19 cellular contexts compared by ENCODE assay signal in the genomic region with DNA sequence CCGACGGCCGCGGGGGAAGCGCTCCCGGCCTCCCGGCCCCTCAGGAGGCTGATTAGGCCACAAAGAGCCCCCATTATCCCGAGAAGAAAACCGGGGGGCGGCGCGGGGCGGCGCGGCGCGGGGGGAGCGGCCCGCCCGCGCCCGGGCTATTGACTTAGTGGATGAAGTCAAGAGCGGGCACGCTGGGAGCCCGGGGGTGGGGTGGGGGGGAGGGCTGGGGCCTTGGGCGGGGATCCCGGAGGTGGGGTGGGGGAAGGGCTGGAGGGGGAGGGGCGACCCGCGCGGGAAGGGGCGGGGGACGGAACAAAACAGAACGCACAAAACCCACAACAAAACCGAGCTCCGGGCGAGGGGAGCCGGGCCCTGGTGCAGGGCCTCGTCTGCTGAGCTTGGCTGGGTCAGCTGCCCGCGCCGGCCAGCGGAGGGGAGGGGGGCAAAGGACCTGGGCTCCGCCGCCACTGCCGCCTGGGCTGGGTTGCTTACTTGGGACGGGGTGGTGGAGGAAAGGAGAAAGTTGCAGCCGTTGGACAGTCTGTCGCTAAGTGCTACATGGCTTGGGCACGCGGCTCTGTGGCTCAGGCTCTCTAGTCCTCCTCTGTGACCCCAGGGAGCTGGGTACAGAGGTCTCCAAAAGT. TPM values are rescaled to one million over a fixed set of nuclear protein-coding genes. Genes with fewer than 3 reads are reported as not detected.
DNase-seq lines count a peak whose midpoint lies in the region; ATAC-seq and TF ChIP-seq lines count a peak whose summit lies in the region.
"Had no signal": no experiment of that assay in that cellular context is flagged by ENCODE, and none has a peak within 500 bp of the region (broad histone marks: within the 10 kb centered on the region; RNA-seq: fewer than 3 reads in every experiment).

No MANE protein-coding gene starts in this region.

- H3F3A ChIP-seq in PC-3 (ENCODE audit: low read length, unreplicated experiment): no peaks in the 10 kb centered on the region

- CTCF ChIA-PET in PC-3 (lab: Charles Lee): no interaction called here

- no peak for ATAC-seq in activated T-cell treated with anti-CD3 and anti-CD28 coated beads, Interleukin-2, amount 50 U/mL, for 72 hours (replicated peaks in 1 of 2)
- ATAC-seq in PC-3 (no peak; the same call in 1 of the 2 replicates), left lobe of liver (peak; percentile 19), thoracic aorta (ENCODE audit: insufficient number of reproducible peaks, low FRiP score, low read depth) (no peak), GM21529 (IDR thresholded peaks at IDR 0.05; ENCODE audit: unreplicated experiment) (no peak)
- ATAC-seq: K562 had no signal

- no peak overlapping the region for H3K27ac Mint-ChIP-seq in activated T-cell treated with anti-CD3 and anti-CD28 coated beads, Interleukin-2, amount 50 U/mL, for 72 hours
- H3K27ac Mint-ChIP-seq: activated CD4-positive, alpha-beta memory T cell treated with anti-CD3 and anti-CD28 coated beads for 36 hours had no signal

- H3K79me2 ChIP-seq in PC-3 (ENCODE audit: low read length): no peaks in the 10 kb centered on the region

- TF ChIP-seq CTCF in PC-3 (conservative IDR thresholded peaks at IDR 0.05; ENCODE audit: low read depth, low read length) (no peak), thoracic aorta (IDR thresholded peaks at IDR 0.05) (no peak)

- no peaks in the 10 kb centered on the region for H3K36me3 Mint-ChIP-seq in activated T-cell treated with anti-CD3 and anti-CD28 coated beads, Interleukin-2, amount 50 U/mL, for 72 hours (ENCODE audit: insufficient read depth in 2 of 2)
- H3K36me3 Mint-ChIP-seq: activated CD4-positive, alpha-beta memory T cell treated with anti-CD3 and anti-CD28 coated beads for 36 hours had no signal

- no peaks in the 10 kb centered on the region for H3K9me3 ChIP-seq in PC-3 (ENCODE audit: low read length)
- H3K9me3 ChIP-seq in thoracic aorta: no peaks in the 10 kb centered on the region

- no peaks in the 10 kb centered on the region for H3K9me2 ChIP-seq in PC-3 (replicated peaks; ENCODE audit: low read length)

- H3K27me3 Mint-ChIP-seq in activated T-cell treated with anti-CD3 and anti-CD28 coated beads, Interleukin-2, amount 50 U/mL, for 72 hours (ENCODE audit: low read depth): peaks cover 76% of the 10 kb centered on the region

- intact Hi-C loops in PC-3 (cut with micrococcal nuclease): no loop called here

- no TSS peak for BruUV-seq in PC-3 (replicated peaks; lab: Mats Ljungman, UMichigan)

- no peaks in the 10 kb centered on the region for H3K9me3 Mint-ChIP-seq in activated T-cell treated with anti-CD3 and anti-CD28 coated beads, Interleukin-2, amount 50 U/mL, for 72 hours
- H3K9me3 Mint-ChIP-seq: activated CD4-positive, alpha-beta memory T cell treated with anti-CD3 and anti-CD28 coated beads for 36 hours had no signal

- peaks cover 31% of the 10 kb centered on the region for H3K4me1 Mint-ChIP-seq in activated T-cell treated with anti-CD3 and anti-CD28 coated beads, Interleukin-2, amount 50 U/mL, for 72 hours (ENCODE audit: low read depth)

- peaks cover 82% of the 10 kb centered on the region for H3K27me3 ChIP-seq in PC-3 (ENCODE audit: low read length)
- peaks cover 26% of the 10 kb centered on the region for H3K27me3 ChIP-seq in thoracic aorta (replicated peaks; ENCODE audit: insufficient read depth)

- no peak for DNase-seq in activated T-cell treated with anti-CD3 and anti-CD28 coated beads, Interleukin-2, amount 50 U/mL, for 72 hours
- DNase-seq in activated T-cell treated with anti-CD3 and anti-CD28 coated beads, Interleukin-2, amount 50 U/mL, for 48 hours: no peak
- DNase-seq in PC-3: no peak
- DNase-seq in left lobe of liver (ENCODE audit: low spot score): no peak
- no peak for DNase-seq in thoracic aorta (ENCODE audit: low spot score)
- no peak for DNase-seq in effector CD4-positive, alpha-beta T cell
- DNase-seq in NCI-H187 treated with DMSO at 0.1 percent for 48 hours (lab: John Stamatoyannopoulos, UW): no peak
- DNase-seq: activated CD4-positive, alpha-beta memory T cell treated with anti-CD3 and anti-CD28 coated beads for 36 hours; activated effector memory CD4-positive, alpha-beta T cell treated with Interleukin-2 at 50 U/mL for 16 hours; glutamatergic neuron; NCI-H446; T1000 had no signal

- peak overlapping the region; percentile 77 for H3K4me2 ChIP-seq in PC-3 (ENCODE audit: low read length)

- no peak overlapping the region for H3K27ac ChIP-seq in PC-3 (ENCODE audit: low read length)
- peak overlapping the region in 1 of 2 donors; percentile 34 for H3K27ac ChIP-seq in thoracic aorta

- no peak overlapping the region for H3K9ac ChIP-seq in PC-3 (ENCODE audit: low read length)

- H2AFZ ChIP-seq in PC-3 (ENCODE audit: low read length): peak overlapping the region; percentile 76

- POLR2A ChIA-PET in PC-3 (lab: Charles Lee; ENCODE audit: unreplicated experiment): no interaction called here

- no peaks in the 10 kb centered on the region for H4K20me1 ChIP-seq in PC-3 (ENCODE audit: low read length)

- no peaks in the 10 kb centered on the region for H3K4me1 ChIP-seq in PC-3 (ENCODE audit: insufficient read depth, low read length)
- H3K4me1 ChIP-seq in thoracic aorta (ENCODE audit: control insufficient read depth in 1 of 2, low read depth in 2 of 2): peaks cover 0 to 9% of the 10 kb centered on the region in 2 donors

- H3K4me3 ChIP-seq in PC-3 (ENCODE audit: low read length) (peak overlapping the region; percentile 62), thoracic aorta (peak overlapping the region; percentile 59)
- H3K4me3 ChIP-seq: K562 had no signal

- peak overlapping the region; percentile 52 to 58 for H3K4me3 Mint-ChIP-seq in activated T-cell treated with anti-CD3 and anti-CD28 coated beads, Interleukin-2, amount 50 U/mL, for 72 hours
- H3K4me3 Mint-ChIP-seq: activated CD4-positive, alpha-beta memory T cell treated with anti-CD3 and anti-CD28 coated beads for 36 hours had no signal

- no peaks in the 10 kb centered on the region for H3K36me3 ChIP-seq in PC-3 (ENCODE audit: low read depth, low read length)
- H3K36me3 ChIP-seq in thoracic aorta: no peaks in the 10 kb centered on the region

RNA-seq across cellular contexts. Expression of a gene that starts 16.2 kb away (rescaled TPM):
- not detected for total RNA-seq in activated T-cell treated with anti-CD3 and anti-CD28 coated beads, Interleukin-2, amount 50 U/mL, for 72 hours
- not detected in 2 replicates for total RNA-seq in PC-3 (2014; rRNA removed)
- not detected for total RNA-seq in left lobe of liver
- not detected for total RNA-seq in thoracic aorta
- total RNA-seq: activated CD4-positive, alpha-beta memory T cell treated with anti-CD3 and anti-CD28 coated beads for 36 hours; bronchial epithelial cell; K562; mesenteric fat pad; renal cortical epithelial cell; RPMI7951; subcutaneous adipose tissue had no signal
